ENCODE assay signal across 1 cellular context in the genomic region with DNA sequence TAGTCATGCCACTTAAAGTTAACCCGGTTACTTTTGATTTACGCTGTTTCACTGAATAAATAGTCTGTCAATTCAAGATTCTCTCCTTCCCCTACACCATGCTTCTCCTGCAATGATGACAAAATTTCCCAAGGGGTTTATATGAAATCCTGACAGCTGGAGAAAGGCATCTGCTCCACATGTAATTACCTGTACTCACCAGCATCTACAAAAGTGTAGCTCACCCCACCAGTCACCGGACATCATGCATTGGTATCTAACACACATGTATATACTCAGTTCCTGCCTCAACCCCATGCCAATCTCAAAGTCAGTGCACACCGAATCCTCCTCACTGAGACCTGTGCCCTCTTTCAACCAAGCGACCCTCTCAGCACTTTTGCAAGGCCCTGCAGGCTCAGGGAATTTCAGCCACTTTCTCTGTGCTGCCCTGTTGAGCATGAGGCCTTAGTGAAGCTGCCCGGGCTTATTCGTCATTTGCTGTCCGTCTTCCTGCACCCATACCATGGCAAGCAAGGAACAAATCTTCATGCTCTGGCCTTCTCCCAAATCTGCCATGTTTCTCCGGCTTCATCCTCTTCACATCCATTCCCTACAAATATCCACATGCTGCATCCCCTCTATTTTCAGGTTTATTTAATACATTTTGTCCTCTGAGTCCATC.
TF ChIP-seq lines count a peak whose summit lies in the region.

No MANE protein-coding gene starts in this region.

TF ChIP-seq in WTC11, 78 proteins besides CTCF, POLR2A, EP300 and RAD21 (continued from another document):
- TF ChIP-seq, protein P1, sequence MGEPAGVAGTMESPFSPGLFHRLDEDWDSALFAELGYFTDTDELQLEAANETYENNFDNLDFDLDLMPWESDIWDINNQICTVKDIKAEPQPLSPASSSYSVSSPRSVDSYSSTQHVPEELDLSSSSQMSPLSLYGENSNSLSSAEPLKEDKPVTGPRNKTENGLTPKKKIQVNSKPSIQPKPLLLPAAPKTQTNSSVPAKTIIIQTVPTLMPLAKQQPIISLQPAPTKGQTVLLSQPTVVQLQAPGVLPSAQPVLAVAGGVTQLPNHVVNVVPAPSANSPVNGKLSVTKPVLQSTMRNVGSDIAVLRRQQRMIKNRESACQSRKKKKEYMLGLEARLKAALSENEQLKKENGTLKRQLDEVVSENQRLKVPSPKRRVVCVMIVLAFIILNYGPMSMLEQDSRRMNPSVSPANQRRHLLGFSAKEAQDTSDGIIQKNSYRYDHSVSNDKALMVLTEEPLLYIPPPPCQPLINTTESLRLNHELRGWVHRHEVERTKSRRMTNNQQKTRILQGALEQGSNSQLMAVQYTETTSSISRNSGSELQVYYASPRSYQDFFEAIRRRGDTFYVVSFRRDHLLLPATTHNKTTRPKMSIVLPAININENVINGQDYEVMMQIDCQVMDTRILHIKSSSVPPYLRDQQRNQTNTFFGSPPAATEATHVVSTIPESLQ (CRISPR knock-in tag; IDR thresholded peaks at IDR 0.05), result no peak
- TF ChIP-seq FOXJ3 (CRISPR knock-in tag; IDR thresholded peaks at IDR 0.05; ENCODE audit: borderline replicate concordance), result no peak
- TF ChIP-seq ZNF416 (CRISPR knock-in tag; IDR thresholded peaks at IDR 0.05), result no peak
- no peak for TF ChIP-seq ZNF671 (CRISPR knock-in tag; IDR thresholded peaks at IDR 0.05)
TF ChIP-seq in WTC11: peak in this region for 0.
